In the genomic region with DNA sequence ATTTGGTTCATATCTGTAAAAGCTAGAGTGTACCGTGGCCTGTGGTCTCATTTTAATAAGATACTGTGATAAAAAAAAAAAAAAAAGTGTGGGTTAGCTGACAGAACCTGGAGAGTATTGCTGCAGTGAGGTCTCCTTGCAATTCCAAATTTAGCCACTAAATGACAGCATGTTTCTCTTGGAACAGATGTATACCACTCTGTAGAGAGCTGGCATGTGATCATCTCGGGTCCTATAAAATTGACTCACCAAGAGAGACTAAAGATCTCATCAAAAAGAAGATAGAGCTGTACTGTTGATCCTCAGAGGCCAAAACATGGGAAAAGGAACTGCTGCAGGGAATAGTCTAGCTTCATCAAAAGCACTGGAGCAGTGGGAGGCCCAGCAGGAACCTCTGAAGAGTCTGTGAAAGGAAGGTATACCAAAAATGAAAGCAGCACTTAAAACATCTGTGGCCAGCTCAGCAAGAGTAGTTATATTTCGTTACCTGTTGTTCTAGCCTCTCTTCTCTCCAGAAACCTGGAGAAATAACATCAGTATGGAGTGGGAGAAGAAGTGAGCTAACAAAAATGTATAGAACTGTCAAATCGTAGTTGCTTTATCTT, we compare ENCODE assay signal across 8 cellular contexts.
DNase-seq lines count a peak whose midpoint lies in the region; ATAC-seq, FAIRE-seq and TF ChIP-seq lines count a peak whose summit lies in the region.

No MANE protein-coding gene starts in this region.

- no peaks in the 10 kb centered on the region for H3K4me1 Mint-ChIP-seq in stimulated activated naive CD8-positive, alpha-beta T cell treated with anti-CD3 and anti-CD28 coated beads, Interleukin-15, amount 100 ng/mL, for 72 hours

- H2AFZ ChIP-seq in PC-3 (ENCODE audit: low read length): peak overlapping the region; percentile 63

- H3K9me2 ChIP-seq in PC-3 (replicated peaks; ENCODE audit: low read length): no peaks in the 10 kb centered on the region

- no peaks in the 10 kb centered on the region for H3F3A ChIP-seq in PC-3 (ENCODE audit: low read length, unreplicated experiment)

- peak; percentile 72 for FAIRE-seq in H54 (lab: Jason Lieb, UNC)

- H3K4me2 ChIP-seq in PC-3 (ENCODE audit: low read length): peak overlapping the region; percentile 59

- no peak overlapping the region for H3K9ac ChIP-seq in PC-3 (ENCODE audit: low read length)

- CTCF ChIA-PET in PC-3 (lab: Charles Lee): no interaction called here

- no peak overlapping the region for H3K4me3 Mint-ChIP-seq in stimulated activated naive CD8-positive, alpha-beta T cell treated with anti-CD3 and anti-CD28 coated beads, Interleukin-15, amount 100 ng/mL, for 72 hours

- H3K27ac Mint-ChIP-seq in stimulated activated naive CD8-positive, alpha-beta T cell treated with anti-CD3 and anti-CD28 coated beads, Interleukin-15, amount 100 ng/mL, for 72 hours: no peak overlapping the region

- no TSS peak for BruUV-seq in PC-3 (replicated peaks; lab: Mats Ljungman, UMichigan)

- intact Hi-C loops in PC-3 (cut with micrococcal nuclease): no loop called here

- H3K4me1 ChIP-seq in PC-3 (ENCODE audit: insufficient read depth, low read length): no peaks in the 10 kb centered on the region

- H3K9me3 Mint-ChIP-seq in stimulated activated naive CD8-positive, alpha-beta T cell treated with anti-CD3 and anti-CD28 coated beads, Interleukin-15, amount 100 ng/mL, for 72 hours: peaks cover 5 to 14% of the 10 kb centered on the region in 2 donors

- H4K20me1 ChIP-seq in PC-3 (ENCODE audit: low read length): no peaks in the 10 kb centered on the region

- no peak overlapping the region for H3K27ac ChIP-seq in PC-3 (ENCODE audit: low read length)

- TF ChIP-seq CTCF in PC-3 (conservative IDR thresholded peaks at IDR 0.05; ENCODE audit: low read depth, low read length): peak; percentile 60

- no peaks in the 10 kb centered on the region for H3K36me3 ChIP-seq in PC-3 (ENCODE audit: low read depth, low read length)

- POLR2A ChIA-PET in PC-3 (lab: Charles Lee; ENCODE audit: unreplicated experiment): no interaction called here

- ATAC-seq in PC-3: peak; percentile 87
- ATAC-seq in stimulated activated naive CD8-positive, alpha-beta T cell treated with anti-CD3 and anti-CD28 coated beads, Interleukin-15, amount 100 ng/mL, for 72 hours: no peak

- H3K79me2 ChIP-seq in PC-3 (ENCODE audit: low read length): no peaks in the 10 kb centered on the region

- peak; percentile 2 for DNase-seq in AG08395 (ENCODE audit: low spot score)
- peak; percentile 5 for DNase-seq in H54 (ENCODE audit: insufficient read length, low spot score)
- DNase-seq in PC-3: peak; percentile 71
- peak; percentile 57 for DNase-seq in foreskin melanocyte
- DNase-seq in GM19238 (ENCODE audit: insufficient read length, low spot score): no peak
- DNase-seq in stimulated activated naive CD8-positive, alpha-beta T cell treated with anti-CD3 and anti-CD28 coated beads, Interleukin-15, amount 100 ng/mL, for 72 hours: no peak
- no peak for DNase-seq in GF-D8 (lab: John Stamatoyannopoulos, UW)
- DNase-seq in NCI-H446 treated with DMSO at 0.1 percent for 48 hours (lab: John Stamatoyannopoulos, UW): no peak

- no peak overlapping the region for H3K4me3 ChIP-seq in PC-3 (ENCODE audit: low read length)

- no peaks in the 10 kb centered on the region for H3K27me3 Mint-ChIP-seq in stimulated activated naive CD8-positive, alpha-beta T cell treated with anti-CD3 and anti-CD28 coated beads, Interleukin-15, amount 100 ng/mL, for 72 hours

- H3K27me3 ChIP-seq in PC-3 (ENCODE audit: low read length): no peaks in the 10 kb centered on the region

- H3K9me3 ChIP-seq in PC-3 (ENCODE audit: low read length): no peaks in the 10 kb centered on the region

- no peak for TF ChIP-seq POLR2A in H54 (IDR thresholded peaks at IDR 0.05; ENCODE audit: low read depth, low read length)

Comparison
In these comparisons a context has a peak if more than half of its experiments do, and no peak if none do; other contexts are left out.
1. DNase-seq: peak in AG08395 (single experiment), H54 (single experiment), PC-3 (single experiment) and foreskin melanocyte (single experiment); none in GM19238 (single experiment), stimulated activated naive CD8-positive, alpha-beta T cell treated with anti-CD3 and anti-CD28 coated beads, Interleukin-15, amount 100 ng/mL, for 72 hours (0 of 2), GF-D8 (single experiment) and NCI-H446 treated with DMSO at 0.1 percent for 48 hours (single experiment).